ENCODE assay signal across 35 cellular contexts in genomic region chr1:34400690-34401089, GRCh38.
"Had no signal": no experiment of that assay in that cellular context is flagged by ENCODE, and none has a peak within 500 bp of the region (broad histone marks: within the 10 kb centered on the region; RNA-seq: fewer than 3 reads in every experiment).

No MANE protein-coding gene starts in this region.

- H3K4me3 ChIP-seq: MG63 had no signal

- H3K9ac ChIP-seq: KMS-11 had no signal

- H3K27me3 ChIP-seq: MG63 had no signal

- H3K27ac ChIP-seq: KMS-11 had no signal

- H3K4me2 ChIP-seq: KMS-11 had no signal

- DNase-seq: Karpas-422, Kasumi-1, MG63, MM.1S, MV-4-11, NCI-H1048, NCI-H1092, NCI-H1092 treated with DMSO at 0.1 percent for 48 hours, NCI-H1105, NCI-H1105 treated with DMSO at 0.1 percent for 48 hours, NCI-H1417, NCI-H1417 treated with DMSO at 0.1 percent for 48 hours, NCI-H1436, NCI-H1436 treated with DMSO at 0.1 percent for 48 hours, NCI-H146, NCI-H1694, NCI-H1694 treated with DMSO at 0.1 percent for 48 hours, NCI-H187, NCI-H187 treated with DMSO at 0.1 percent for 48 hours, NCI-H1930, NCI-H2029, NCI-H2029 treated with DMSO at 0.1 percent for 48 hours, NCI-H2081, NCI-H2081 treated with DMSO at 0.1 percent for 48 hours, NCI-H2107, NCI-H2171, NCI-H2171 treated with DMSO at 0.1 percent for 48 hours, NCI-H2227 treated with DMSO at 0.1 percent for 48 hours, NCI-H226, NCI-H345, NCI-H446 treated with DMSO at 0.1 percent for 48 hours, NCI-H510A, NCI-H510A treated with DMSO at 0.1 percent for 48 hours, NCI-H524 had no signal

- H3K36me3 ChIP-seq: MG63 had no signal

- H3K9me3 ChIP-seq: MG63 had no signal
